In genomic region chrX:153794897-153795816, GRCh38 we compare ENCODE assay signal across 8 cellular contexts. TPM values are rescaled to one million over a fixed set of nuclear protein-coding genes. Genes with fewer than 3 reads are reported as not detected.
DNase-seq lines count a peak whose midpoint lies in the region; ATAC-seq and TF ChIP-seq lines count a peak whose summit lies in the region.

No MANE protein-coding gene starts in this region.

- in situ Hi-C loops in brain microvascular endothelial cell (cut with HindIII; ENCODE audit: low pct_ligation_motif_present, low sequenced_read_pairs): no loop called here

- DNase-seq in D341Med (ENCODE audit: low spot score) (peak; percentile 44), Karpas-422 (peak; percentile 57), brain microvascular endothelial cell (no peak), right lobe of liver (no peak), testis (no peak), islet precursor cell (no peak)

- H3K4me1 ChIP-seq in Karpas-422 (ENCODE audit: low read length): peaks cover 17% of the 10 kb centered on the region
- H3K4me1 ChIP-seq in right lobe of liver: no peaks in the 10 kb centered on the region
- no peaks in the 10 kb centered on the region for H3K4me1 ChIP-seq in testis

- peak overlapping the region; percentile 82 for H3K4me2 ChIP-seq in Karpas-422 (ENCODE audit: low read depth, low read length, poor library complexity, severe bottlenecking)

- no peak overlapping the region for H2AFZ ChIP-seq in Karpas-422 (ENCODE audit: low read length)

- ATAC-seq in right lobe of liver (peak in 2 of 4 donors; percentile 4 to 6), HG03039 (IDR thresholded peaks at IDR 0.05; ENCODE audit: unreplicated experiment) (no peak), GM18519 (IDR thresholded peaks at IDR 0.05; ENCODE audit: low FRiP score, unreplicated experiment) (no peak)

- peaks cover 35% of the 10 kb centered on the region for H3K79me2 ChIP-seq in Karpas-422 (ENCODE audit: low read length)

- H3K9me2 ChIP-seq in Karpas-422 (replicated peaks; ENCODE audit: insufficient read depth, low read length): no peaks in the 10 kb centered on the region

- WGBS in right lobe of liver (ENCODE audit: insufficient coverage, low coverage, low lambda C conversion rate, missing lambda C conversion rate): 18% methylated on average over 6 of the region's 47 CpGs
- WGBS in testis, 2 donors: 4% methylated on average over 39 of the region's 47 CpGs; no CpG with 5 or more reads in 1 of the 2 donors

- no peaks in the 10 kb centered on the region for H3K27me3 ChIP-seq in Karpas-422 (ENCODE audit: low read length)
- no peaks in the 10 kb centered on the region for H3K27me3 ChIP-seq in brain microvascular endothelial cell (replicated peaks)
- H3K27me3 ChIP-seq in right lobe of liver: no peaks in the 10 kb centered on the region
- no peaks in the 10 kb centered on the region for H3K27me3 ChIP-seq in testis

- H3K36me3 ChIP-seq in Karpas-422 (ENCODE audit: insufficient read depth, low read length) (no peaks in the 10 kb centered on the region; the same call in 1 of the 2 replicates), brain microvascular endothelial cell (replicated peaks) (peaks cover 5% of the 10 kb centered on the region), right lobe of liver (no peaks in the 10 kb centered on the region), testis (ENCODE audit: low read depth, missing control alignments) (no peaks in the 10 kb centered on the region)

- no peak for TF ChIP-seq CTCF in brain microvascular endothelial cell (IDR thresholded peaks at IDR 0.05; ENCODE audit: low read depth, low read length, missing control alignments)
- no peak for TF ChIP-seq CTCF in right lobe of liver (IDR thresholded peaks at IDR 0.05)
- TF ChIP-seq CTCF in testis (IDR thresholded peaks at IDR 0.05): no peak

- H3K27ac ChIP-seq in Karpas-422 (ENCODE audit: low read length): peak overlapping the region; percentile 49; the same call in 1 of the 2 replicates
- peak overlapping the region; percentile 72 for H3K27ac ChIP-seq in brain microvascular endothelial cell
- H3K27ac ChIP-seq in right lobe of liver: peak overlapping the region; percentile 21 to 89 (median 56)
- peak overlapping the region; percentile 87 to 88 for H3K27ac ChIP-seq in testis

- peak overlapping the region; percentile 80 for H3K4me3 ChIP-seq in Karpas-422 (ENCODE audit: low read length)
- H3K4me3 ChIP-seq in brain microvascular endothelial cell (ENCODE audit: low read depth, low read length): peak overlapping the region; percentile 77
- peak overlapping the region; percentile 62 to 78 (median 62) for H3K4me3 ChIP-seq in right lobe of liver
- H3K4me3 ChIP-seq in testis: peak overlapping the region; percentile 60 to 70

- intact Hi-C loops in right lobe of liver (cut with DNase I) (no loop called here), testis (cut with DNase I; ENCODE audit: low total_unique reads) (loop anchor here (10.0 kb wide), 1 partner anchor 70 kb away; the partner anchor contains the start of genes ABCD1 and BCAP31)

- H3K9ac ChIP-seq in Karpas-422 (ENCODE audit: low read length): peak overlapping the region; percentile 96

- TF ChIP-seq POLR2A in right lobe of liver (IDR thresholded peaks at IDR 0.05) (no peak), testis (IDR thresholded peaks at IDR 0.05) (no peak)

- H3K9me3 ChIP-seq in Karpas-422 (ENCODE audit: low read length) (no peaks in the 10 kb centered on the region), right lobe of liver (no peaks in the 10 kb centered on the region), testis (no peaks in the 10 kb centered on the region)

- H4K20me1 ChIP-seq in Karpas-422 (ENCODE audit: insufficient read depth, low read depth, low read length): peaks cover 10% of the 10 kb centered on the region; the same call in 1 of the 2 replicates

RNA-seq across cellular contexts. Expression of gene SSR4, which starts 0.7 kb away (rescaled TPM):
- 249 and 310 TPM in 2 replicates for total RNA-seq in Karpas-422 (2014; rRNA removed; shearing (Covaris generic); ENCODE audit: low replicate concordance)
- total RNA-seq in right lobe of liver: 100 to 1,000 TPM; 150 to 221 (median 205) TPM
- 100 to 1,000 TPM; 246 to 294 TPM for total RNA-seq in testis
- polyA plus RNA-seq in testis (ENCODE audit: insufficient read depth, low read depth, low replicate concordance): 275 TPM

RNA-seq across cellular contexts. Expression of gene IDH3G, which starts 1.0 kb away (rescaled TPM):
- 46.5 and 80.7 TPM in 2 replicates for total RNA-seq in Karpas-422 (2014; rRNA removed; shearing (Covaris generic); ENCODE audit: low replicate concordance)
- total RNA-seq in right lobe of liver: 10 to 100 TPM; 19.4 to 70.1 (median 27.4) TPM
- total RNA-seq in testis: 10 to 100 TPM; 74.9 to 83.1 TPM
- 52.4 TPM for polyA plus RNA-seq in testis (ENCODE audit: insufficient read depth, low read depth, low replicate concordance)

RNA-seq across cellular contexts. Expression of gene SRPK3, which starts 14.3 kb away (rescaled TPM):
- not detected in 2 replicates for total RNA-seq in Karpas-422 (2014; rRNA removed; shearing (Covaris generic); ENCODE audit: low replicate concordance)
- total RNA-seq in right lobe of liver (not detected), testis (1 to 10 TPM in 1 of 2 donors, under 1 TPM in 1; 0.62 to 2.2 TPM)
- polyA plus RNA-seq in testis (ENCODE audit: insufficient read depth, low read depth, low replicate concordance): 1.3 TPM

RNA-seq across cellular contexts. Expression of gene PLXNB3, which starts 31.1 kb away (rescaled TPM):
- total RNA-seq in Karpas-422 (2014; rRNA removed; shearing (Covaris generic); ENCODE audit: low replicate concordance): not detected in 2 replicates
- total RNA-seq in right lobe of liver (1 to 10 TPM in 3 of 6 experiments, under 1 TPM in 3; 0.55 to 1.7 (median 0.94) TPM), testis (10 to 100 TPM; 49.3 to 57.9 TPM)
- 28.0 TPM for polyA plus RNA-seq in testis (ENCODE audit: insufficient read depth, low read depth, low replicate concordance)

RNA-seq across cellular contexts. Expression of gene PDZD4, which starts 35.2 kb away (rescaled TPM):
- total RNA-seq in Karpas-422 (2014; rRNA removed; shearing (Covaris generic); ENCODE audit: low replicate concordance): not detected in 2 replicates
- total RNA-seq in right lobe of liver (1 to 10 TPM in 5 of 6 experiments, under 1 TPM in 1; 0.61 to 2.3 (median 1.5) TPM), testis (10 to 100 TPM; 13.5 to 17.2 TPM)
- polyA plus RNA-seq in testis (ENCODE audit: insufficient read depth, low read depth, low replicate concordance): 11.2 TPM

Comparison
In these comparisons a context has a peak if more than half of its experiments do, and no peak if none do; other contexts are left out.
1. DNase-seq: peak in D341Med (single experiment) and Karpas-422 (single experiment); none in brain microvascular endothelial cell (single experiment), right lobe of liver (0 of 3), testis (single experiment) and islet precursor cell (single experiment).
2. Peak in every context shown above with its lines, with median percentiles within 50 percentile points of each other: H3K27ac ChIP-seq and H3K4me3 ChIP-seq.